9 cellular contexts compared by ENCODE assay signal in genomic region chr6:154039231-154039842, GRCh38. TPM values are rescaled to one million over a fixed set of nuclear protein-coding genes. Genes with fewer than 3 reads are reported as not detected.
DNase-seq lines count a peak whose midpoint lies in the region; ATAC-seq, FAIRE-seq and TF ChIP-seq lines count a peak whose summit lies in the region.
"Had no signal": no experiment of that assay in that cellular context is flagged by ENCODE, and none has a peak within 500 bp of the region (broad histone marks: within the 10 kb centered on the region; RNA-seq: fewer than 3 reads in every experiment).

Gene OPRM1, plus strand, starts transcription at chr6:154039240. Its CDS starts 305 bp downstream, at chr6:154039545.

- H4K20me1 ChIP-seq in IMR-90 (ENCODE audit: insufficient read depth, low read length) (no peaks in the 10 kb centered on the region), HepG2 (ENCODE audit: insufficient read depth, low read length) (no peaks in the 10 kb centered on the region)

- H3K27me3 ChIP-seq in IMR-90 (ENCODE audit: control insufficient read depth, insufficient read depth, low read length) (no peaks in the 10 kb centered on the region), body of pancreas (no peaks in the 10 kb centered on the region), HepG2 (ENCODE audit: control insufficient read depth in 1 of 2, insufficient read depth in 2 of 2, low read length in 2 of 2) (no peaks in the 10 kb centered on the region)

- H2BK20ac ChIP-seq in IMR-90 (ENCODE audit: low read depth, low read length), result no peak within 1 kb of the TSS

- no TSS peak for BruUV-seq in IMR-90 (replicated peaks; lab: Mats Ljungman, UMichigan)
- no TSS peak for BruUV-seq in HepG2 (replicated peaks; lab: Mats Ljungman, UMichigan)

- H4K5ac ChIP-seq in IMR-90 (ENCODE audit: low read depth, low read length), result no peak within 1 kb of the TSS

- H2BK5ac ChIP-seq in IMR-90 (ENCODE audit: low read depth, low read length, poor library complexity, severe bottlenecking), result no peak within 1 kb of the TSS

- no peak within 1 kb of the TSS for H3K14ac ChIP-seq in IMR-90 (replicated peaks; ENCODE audit: low read depth, low read length)

- WGBS in IMR-90 (ENCODE audit: extremely low coverage in 2 of 2, insufficient read length in 1 of 2), 2 experiments, result 7% methylated on average over 23 of the region's 38 CpGs; no CpG with 5 or more reads in 1 of the 2 experiments
- 3 to 5% methylated on average over 26 to 38 of the region's 38 CpGs for WGBS in body of pancreas, 2 donors
- 45% methylated on average over 14 of the region's 38 CpGs for WGBS in HepG2 (ENCODE audit: low lambda C conversion rate)

- H3K4me1 ChIP-seq in IMR-90 (ENCODE audit: control insufficient read depth, insufficient read depth, low read length) (no peaks in the 10 kb centered on the region), body of pancreas (peaks cover 7% of the 10 kb centered on the region), HepG2 (ENCODE audit: insufficient read depth, low read length) (no peaks in the 10 kb centered on the region)

- no peak within 1 kb of the TSS for H3K4me3 ChIP-seq in IMR-90 (ENCODE audit: insufficient read depth, low read depth, low read length)
- H3K4me3 ChIP-seq in body of pancreas, result no peak within 1 kb of the TSS
- H3K4me3 ChIP-seq in HepG2 (replicated peaks in 1 of 3; ENCODE audit: insufficient read depth in 1 of 3, low read depth in 2 of 3, low read length in 3 of 3), result no peak within 1 kb of the TSS

- no peak within 1 kb of the TSS for H2AK9ac ChIP-seq in IMR-90 (replicated peaks; ENCODE audit: low read depth, low read length, poor library complexity)

- no peak for TF ChIP-seq EP300 in HepG2 (IDR thresholded peaks at IDR 0.05; ENCODE audit: low read depth in 2 of 2, low read length in 2 of 2)
- TF ChIP-seq EP300 in HepG2 (CRISPR knock-in tag; IDR thresholded peaks at IDR 0.05; ENCODE audit: borderline replicate concordance), result no peak

- no peak for FAIRE-seq in HepG2 (lab: Jason Lieb, UNC)

- no peak within 1 kb of the TSS for H3K56ac ChIP-seq in IMR-90 (ENCODE audit: extremely low read depth, insufficient read depth, low read length)

- TF ChIP-seq CTCF in IMR-90 (conservative IDR thresholded peaks at IDR 0.05; ENCODE audit: low read depth, low read length) (no peak), body of pancreas (IDR thresholded peaks at IDR 0.05) (no peak), HepG2 (CRISPR knock-in tag; IDR thresholded peaks at IDR 0.05) (no peak)

- TF ChIP-seq POLR2A in IMR-90 (IDR thresholded peaks at IDR 0.05; ENCODE audit: low read depth, low read length) (no peak), body of pancreas (IDR thresholded peaks at IDR 0.05) (no peak), HepG2 (IDR thresholded peaks at IDR 0.05; ENCODE audit: insufficient read depth in 1 of 2, low read depth in 2 of 2, low read length in 2 of 2) (no peak)

- H4K91ac ChIP-seq in IMR-90 (ENCODE audit: insufficient read depth, low read depth, low read length), result no peak within 1 kb of the TSS

- H2BK120ac ChIP-seq in IMR-90 (ENCODE audit: low read depth, low read length), result no peak within 1 kb of the TSS

- no peak within 1 kb of the TSS for H3K23ac ChIP-seq in IMR-90 (ENCODE audit: low read depth, low read length)

- no peak within 1 kb of the TSS for H3K18ac ChIP-seq in IMR-90 (ENCODE audit: low read depth, low read length)

- no peak within 1 kb of the TSS for H2AK5ac ChIP-seq in IMR-90 (ENCODE audit: low read depth, low read length)

- intact Hi-C loops in IMR-90 (cut with micrococcal nuclease) (no loop called here), body of pancreas (cut with DNase I) (no loop called here), HepG2 (cut with micrococcal nuclease; ENCODE audit: unreplicated experiment) (no loop called here)

- no peak within 1 kb of the TSS for H3K9ac ChIP-seq in IMR-90 (ENCODE audit: low read depth, low read length)
- no peak within 1 kb of the TSS for H3K9ac ChIP-seq in HepG2 (ENCODE audit: insufficient read depth, low read depth, low read length)

- H3K79me2 ChIP-seq in HepG2 (ENCODE audit: insufficient read depth, low read length), result no peaks in the 10 kb centered on the region

- POLR2A ChIA-PET in IMR-90 (lab: Charles Lee; ENCODE audit: unreplicated experiment), result no interaction called here
- POLR2A ChIA-PET in HepG2 (lab: Yijun Ruan, JAX), result no interaction called here

- H3K36me3 ChIP-seq in IMR-90 (ENCODE audit: control insufficient read depth, insufficient read depth, low read length) (no peaks in the 10 kb centered on the region), body of pancreas (replicated peaks in 1 of 2; ENCODE audit: insufficient read depth in 1 of 2, low read depth in 2 of 2) (no peaks in the 10 kb centered on the region), HepG2 (replicated peaks in 1 of 2; ENCODE audit: control insufficient read depth in 1 of 2, insufficient read depth in 2 of 2, low read length in 2 of 2) (no peaks in the 10 kb centered on the region)

- H3K9me3 ChIP-seq in IMR-90 (ENCODE audit: control insufficient read depth, insufficient read depth, low read length) (peaks cover 11% of the 10 kb centered on the region), body of pancreas (no peaks in the 10 kb centered on the region), HepG2 (ENCODE audit: low read length) (no peaks in the 10 kb centered on the region)

- H2BK15ac ChIP-seq in IMR-90 (ENCODE audit: low read depth, low read length), result no peak within 1 kb of the TSS

- CTCF ChIA-PET in IMR-90 (lab: Yijun Ruan, JAX), result no interaction called here
- CTCF ChIA-PET in HepG2 (lab: Yijun Ruan, JAX; ENCODE audit: low intra/inter-chr PET ratio, low total read pairs), result no interaction called here

- 0 out of 2 replicates have a peak, but pooled peaks have one; percentile 32 for ATAC-seq in IMR-90 (ENCODE audit: low read depth)
- ATAC-seq in body of pancreas, result peak; percentile 59
- ATAC-seq in HepG2, result peak; percentile 82
- ATAC-seq in GM19467 (IDR thresholded peaks at IDR 0.05; ENCODE audit: unreplicated experiment), result no peak

- no peak within 1 kb of the TSS for H3K27ac ChIP-seq in IMR-90 (ENCODE audit: insufficient read depth, low read length)
- H3K27ac ChIP-seq in body of pancreas, result no peak within 1 kb of the TSS
- no peak within 1 kb of the TSS for H3K27ac ChIP-seq in HepG2 (ENCODE audit: extremely low read length, insufficient read depth, low read length)

- in situ Hi-C loops in G401 (cut with HindIII; ENCODE audit: low sequenced_read_pairs), result no loop called here
- in situ Hi-C loops in IMR-90 (cut with MboI; ENCODE audit: low sequenced_read_pairs), result no loop called here
- in situ Hi-C loops in HepG2 (cut with HindIII; ENCODE audit: extremely low pct_ligation_motif_present, low pct_unique_long_range_greater_than_20kb), result no loop called here

- DNase-seq in G401 (ENCODE audit: low spot score) (peak; percentile 79), IMR-90 (no peak), body of pancreas (peak; percentile 41 to 68 (median 48)), HepG2 (ENCODE audit: low spot score) (no peak), putamen (ENCODE audit: low spot score) (no peak), GOT3 (lab: John Stamatoyannopoulos, UW) (no peak), HCEC 1CT (no peak)

- no peak within 1 kb of the TSS for H3K4ac ChIP-seq in IMR-90 (ENCODE audit: low read depth, low read length)

- no peak for TF ChIP-seq RAD21 in IMR-90 (IDR thresholded peaks at IDR 0.05; ENCODE audit: low read length)
- no peak for TF ChIP-seq RAD21 in HepG2 (CRISPR knock-in tag; IDR thresholded peaks at IDR 0.05)

- H3K9me1 ChIP-seq in IMR-90 (ENCODE audit: insufficient read depth, low read length), result no peaks in the 10 kb centered on the region

- dilution Hi-C loops in IMR-90 (cut with HindIII; ENCODE audit: low sequenced_read_pairs, unreplicated experiment), result no loop called here

- no peak within 1 kb of the TSS for H4K8ac ChIP-seq in IMR-90 (ENCODE audit: low read depth in 2 of 2, low read length in 2 of 2)

- H3K4me2 ChIP-seq in IMR-90 (ENCODE audit: low read depth, low read length) (no peak within 1 kb of the TSS), HepG2 (ENCODE audit: low read depth, low read length) (no peak within 1 kb of the TSS)

- peak within 1 kb of the TSS; percentile 43 for H2AFZ ChIP-seq in IMR-90 (replicated peaks; ENCODE audit: low read length, poor library complexity)
- H2AFZ ChIP-seq in HepG2 (ENCODE audit: low read length), result no peak within 1 kb of the TSS

- H3K79me1 ChIP-seq in IMR-90 (ENCODE audit: low read depth in 1 of 2, low read length in 2 of 2), result no peaks in the 10 kb centered on the region

TF ChIP-seq in IMR-90, 13 proteins besides CTCF, POLR2A, EP300 and RAD21 (continues in another document):
- TF ChIP-seq FOS (IDR thresholded peaks at IDR 0.05; ENCODE audit: low read depth, low read length) (no peak), MAFK (IDR thresholded peaks at IDR 0.05; ENCODE audit: low read depth, low read length) (no peak)

RNA-seq across cellular contexts. Expression of gene OPRM1, which starts in this region (rescaled TPM):
- not detected in 2 replicates for total RNA-seq in G401 (2014; rRNA removed; shearing (Covaris generic))
- not detected in 2 replicates for total RNA-seq in IMR-90 (2012; rRNA removed)
- polyA plus RNA-seq in IMR-90 (2012; rRNA removed), result not detected in 2 replicates
- not detected in 2 replicates for polyA plus RNA-seq in IMR-90 (2012; cell fraction: cytosol; rRNA removed)
- polyA plus RNA-seq in IMR-90 (2012; cell fraction: nucleus; rRNA removed; ENCODE audit: low replicate concordance), result not detected in 2 replicates
- 1 to 10 TPM in 1 of 2 donors, not detected in 1; 3.1 TPM for total RNA-seq in body of pancreas
- total RNA-seq in HepG2 (2016; rRNA removed; fragmentation: Illumina TruSeq; extraction: Trizol), result not detected in 2 replicates
- total RNA-seq in HepG2 (2016; cell fraction: cytosol; rRNA removed; fragmentation: Illumina TruSeq; extraction: Trizol; ENCODE audit: low read depth), result not detected in 2 replicates
- total RNA-seq in HepG2 (2016; cell fraction: insoluble cytoplasmic fraction; rRNA removed; fragmentation: Illumina TruSeq; extraction: Trizol), result not detected in 2 replicates
- total RNA-seq in HepG2 (2016; cell fraction: membrane; rRNA removed; fragmentation: Illumina TruSeq; extraction: Trizol), result not detected in 2 replicates
- not detected in 2 replicates for total RNA-seq in HepG2 (2016; cell fraction: nucleus; rRNA removed; fragmentation: Illumina TruSeq; extraction: Trizol)
- polyA plus RNA-seq in HepG2 (2011; rRNA removed), result not detected in 2 replicates
- not detected in 2 replicates for polyA plus RNA-seq in HepG2 (2011; cell fraction: cytosol; rRNA removed)
- not detected in 2 replicates for polyA plus RNA-seq in HepG2 (2011; cell fraction: nucleus; rRNA removed)
- polyA plus RNA-seq in HepG2 (2012), result not detected in 2 replicates
- not detected in 2 replicates for polyA plus RNA-seq in HepG2 (2016; cell fraction: cytosol; fragmentation: Illumina TruSeq; extraction: Trizol; ENCODE audit: low read depth)
- not detected in 2 replicates for polyA plus RNA-seq in HepG2 (2016; cell fraction: insoluble cytoplasmic fraction; fragmentation: Illumina TruSeq; extraction: Trizol; ENCODE audit: low read depth)
- not detected in 2 replicates for polyA plus RNA-seq in HepG2 (2016; cell fraction: membrane; fragmentation: Illumina TruSeq; extraction: Trizol; ENCODE audit: low read depth)
- polyA plus RNA-seq in HepG2 (2016; cell fraction: nucleus; fragmentation: Illumina TruSeq; extraction: Trizol; ENCODE audit: insufficient read depth, low read depth), result not detected in 2 replicates
- not detected in 2 replicates for polyA minus RNA-seq in HepG2 (2011; rRNA and poly(A)+ RNA removed; ENCODE audit: low replicate concordance)
- polyA minus RNA-seq in HepG2 (2011; cell fraction: cytosol; rRNA and poly(A)+ RNA removed), result not detected in 2 replicates
- not detected in 2 replicates for polyA minus RNA-seq in HepG2 (2011; cell fraction: nucleus; rRNA and poly(A)+ RNA removed)
- total RNA-seq: activated naive CD4-positive, alpha-beta T cell treated with anti-CD3 and anti-CD28 coated beads, Interleukin-2, amount 50 U/mL, for 72 hours had no signal

Comparison
In these comparisons a context has a peak if more than half of its experiments do, and no peak if none do; other contexts are left out.
1. Peak in DNase-seq in G401; RNA of the gene not detected or under 1 TPM.
2. Peak in ATAC-seq in IMR-90; RNA of the gene not detected or under 1 TPM.
3. Peak in ATAC-seq in HepG2; RNA of the gene not detected or under 1 TPM.
4. DNase-seq: peak in body of pancreas (4 of 4); none in IMR-90 (single experiment), HepG2 (single experiment), putamen (single experiment), GOT3 (single experiment) and HCEC 1CT (single experiment).